ENCODE assay signal across 24 cellular contexts in the genomic region with DNA sequence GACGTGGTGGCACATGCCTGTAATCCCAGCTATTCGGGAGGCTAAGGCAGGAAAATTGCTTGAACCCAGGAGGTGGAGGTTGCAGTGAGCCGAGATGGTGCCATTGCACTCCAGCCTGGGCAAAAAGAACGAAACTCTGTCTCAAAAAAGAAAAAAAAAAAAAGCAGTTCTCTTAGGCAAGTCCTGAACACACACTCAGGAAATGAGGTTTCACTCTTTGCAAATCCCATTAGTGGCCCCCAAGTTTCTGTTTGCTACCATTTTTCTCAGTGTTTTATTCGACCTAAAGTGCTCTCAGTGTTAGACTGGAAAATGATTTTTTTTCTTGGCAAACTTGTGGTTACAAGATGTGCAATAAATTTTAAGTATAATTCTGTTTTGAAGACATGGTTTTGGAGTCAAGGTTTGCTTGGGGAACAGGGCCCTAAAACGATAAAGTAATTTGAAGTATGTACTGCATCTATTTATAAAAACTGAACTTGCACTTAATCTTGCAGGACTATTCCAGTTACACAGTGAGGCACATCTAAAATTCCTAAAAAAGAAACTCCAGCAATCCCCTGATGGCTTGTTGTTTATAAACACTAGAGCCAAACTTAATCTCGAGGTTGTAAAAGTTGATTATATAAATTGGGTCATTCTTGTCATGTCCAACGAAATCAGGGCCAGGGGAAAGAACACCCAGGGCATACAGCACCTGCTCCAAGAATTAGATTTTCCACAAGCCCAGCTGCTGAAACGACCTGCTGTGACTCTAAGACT. TPM values are rescaled to one million over a fixed set of nuclear protein-coding genes. Genes with fewer than 3 reads are reported as not detected.
A peak's percentile ranks its signal among the peaks of the same experiment; 100 is the strongest.
DNase-seq lines count a peak whose midpoint lies in the region; ATAC-seq, FAIRE-seq and TF ChIP-seq lines count a peak whose summit lies in the region.
"Had no signal": no experiment of that assay in that cellular context is flagged by ENCODE, and none has a peak within 500 bp of the region (broad histone marks: within the 10 kb centered on the region; RNA-seq: fewer than 3 reads in every experiment).

No MANE protein-coding gene starts in this region.

- DNase-seq in Right ventricle myocardium inferior (ENCODE audit: missing footprints) (no peak), right atrium auricular region (ENCODE audit: low spot score) (no peak), fibroblast of villous mesenchyme (ENCODE audit: low read depth) (peak; percentile 92), psoas muscle (no peak), uterus (no peak), RCC 7860 (ENCODE audit: low spot score) (no peak), NCI-H146 treated with DMSO at 0.1 percent for 48 hours (lab: John Stamatoyannopoulos, UW; ENCODE audit: unreplicated experiment) (no peak)
- no peak for DNase-seq in effector CD4-positive, alpha-beta T cell
- DNase-seq: 8988T; activated CD4-positive, alpha-beta T cell treated with anti-CD3 and anti-CD28 coated beads, Interleukin-2, amount 10 ng/mL, durations not matched to agents 24 days and 14 days; DMS79; kidney; mesendoderm; natural killer cell; NCI-H1092 treated with DMSO at 0.1 percent for 48 hours; NCI-H510A; stimulated activated CD4-positive, alpha-beta T cell treated with anti-CD3 and anti-CD28 coated beads, Interleukin-2, amount 100 ng/mL, for 24 hours; stimulated activated naive B cell treated with anti-CD40 and anti-IgM and Interleukin-4, amounts not matched to agents 10 μg/mL and 1 μg/mL and 100 μg/mL, for 72 hours; SW 1271 had no signal

- H3K36me3 ChIP-seq in right atrium auricular region (no peaks in the 10 kb centered on the region), psoas muscle (ENCODE audit: insufficient read depth in 1 of 2, low read depth in 1 of 2) (peaks cover 4 to 7% of the 10 kb centered on the region in 2 donors), uterus (no peaks in the 10 kb centered on the region)

- H3K4me1 ChIP-seq in right atrium auricular region (peaks cover 0 to 4% of the 10 kb centered on the region in 2 donors), psoas muscle (peaks cover 5% of the 10 kb centered on the region), uterus (peaks cover 5 to 12% of the 10 kb centered on the region in 2 donors)
- H3K4me1 ChIP-seq: parathyroid adenoma had no signal

- no peak for FAIRE-seq in RCC 7860 (lab: Jason Lieb, UNC)
- FAIRE-seq: colon, GM12892, H1, kidney, TTC549 had no signal

- no peak for TF ChIP-seq CTCF in right atrium auricular region (IDR thresholded peaks at IDR 0.05)
- no peak for TF ChIP-seq CTCF in fibroblast of villous mesenchyme (IDR thresholded peaks at IDR 0.05; ENCODE audit: insufficient read depth, low read depth, low read length)
- TF ChIP-seq CTCF in psoas muscle (IDR thresholded peaks at IDR 0.05): no peak
- TF ChIP-seq CTCF in uterus (IDR thresholded peaks at IDR 0.05): no peak

- WGBS in psoas muscle, 3 donors: 41 to 55% (median 50%) methylated on average over 9 of the region's 9 CpGs

- H3K27ac ChIP-seq in right atrium auricular region (peak overlapping the region in 1 of 2 donors; percentile 55), psoas muscle (peak overlapping the region; percentile 30), uterus (peak overlapping the region; percentile 53 to 74)
- H3K27ac ChIP-seq: parathyroid adenoma had no signal

- peak; percentile 70 for ATAC-seq in Right ventricle myocardium inferior
- ATAC-seq in psoas muscle: no peak
- ATAC-seq: natural killer cell; stimulated activated naive B cell treated with anti-CD40 and anti-IgM and Interleukin-4, amounts not matched to agents 10 μg/mL and 1 μg/mL and 100 μg/mL, for 72 hours had no signal

- intact Hi-C loops in Right ventricle myocardium inferior (cut with DNase I) (no loop called here), psoas muscle (cut with DNase I) (no loop called here), uterus (cut with DNase I; ENCODE audit: low total_unique reads) (no loop called here)

- TF ChIP-seq POLR2A in uterus (IDR thresholded peaks at IDR 0.05): no peak

- H3K4me3 ChIP-seq in right atrium auricular region (no peak overlapping the region), fibroblast of villous mesenchyme (ENCODE audit: low read depth, low read length) (no peak overlapping the region), psoas muscle (no peak overlapping the region), uterus (no peak overlapping the region)

- no peaks in the 10 kb centered on the region for H3K9me3 ChIP-seq in right atrium auricular region
- no peaks in the 10 kb centered on the region for H3K9me3 ChIP-seq in psoas muscle
- no peaks in the 10 kb centered on the region for H3K9me3 ChIP-seq in uterus

- no peaks in the 10 kb centered on the region for H3K27me3 ChIP-seq in right atrium auricular region
- no peaks in the 10 kb centered on the region for H3K27me3 ChIP-seq in psoas muscle (ENCODE audit: insufficient read depth in 3 of 3, low read length in 2 of 3)
- no peaks in the 10 kb centered on the region for H3K27me3 ChIP-seq in uterus

RNA-seq across cellular contexts. Expression of gene MAP1LC3A, which starts 42.6 kb away (rescaled TPM):
- total RNA-seq in Right ventricle myocardium inferior (112 TPM), right atrium auricular region (100 to 1,000 TPM; 111 to 120 TPM), fibroblast of villous mesenchyme (13.4 and 17.1 TPM in 2 replicates), psoas muscle (10 to 100 TPM; 27.4 to 44.9 (median 37.5) TPM), uterus (10 to 100 TPM in 3 of 4 donors, 1 to 10 TPM in 1; 6.7 to 57.1 (median 20.0) TPM)
- polyA plus RNA-seq in psoas muscle: 10 to 100 TPM; 27.4 to 90.5 (median 30.9) TPM
